In genomic region chr10:16787361-16787791, GRCh38 we compare ENCODE assay signal across 9 cellular contexts. TPM values are rescaled to one million over a fixed set of nuclear protein-coding genes. Genes with fewer than 3 reads are reported as not detected.
DNase-seq lines count a peak whose midpoint lies in the region; ATAC-seq and FAIRE-seq lines count a peak whose summit lies in the region.
"Had no signal": no experiment of that assay in that cellular context is flagged by ENCODE, and none has a peak within 500 bp of the region (broad histone marks: within the 10 kb centered on the region; RNA-seq: fewer than 3 reads in every experiment).

No MANE protein-coding gene starts in this region.

- no peak for FAIRE-seq in GM19239 (lab: Jason Lieb, UNC)
- FAIRE-seq: endothelial cell of umbilical vein had no signal

- peaks cover 31% of the 10 kb centered on the region for H3K36me3 Mint-ChIP-seq in T-cell

- H3K9me3 Mint-ChIP-seq in T-cell, result peaks cover 0 to 4% (median 3%) of the 10 kb centered on the region in 3 donors

- POLR2A ChIA-PET in T-cell (lab: Charles Lee), result no interaction called here

- H3K27me3 Mint-ChIP-seq in T-cell, result no peaks in the 10 kb centered on the region

- peak overlapping the region; percentile 93 to 96 for H3K27ac Mint-ChIP-seq in T-cell

- ATAC-seq in GM19351 (IDR thresholded peaks at IDR 0.05; ENCODE audit: unreplicated experiment) (peak; percentile 83), T-cell (replicated peaks in 1 of 4) (peak; percentile 98 to 99 (median 98))

- CTCF ChIA-PET in T-cell (lab: Charles Lee), result interaction anchor here in 1 of 2 donors (1.3 kb wide), 1 partner anchor 10 kb away, joined by 3 read pairs; no protein-coding TSS in a partner anchor

- H3K4me1 Mint-ChIP-seq in T-cell, result peaks cover 33 to 42% (median 34%) of the 10 kb centered on the region in 3 donors

- DNase-seq in T-cell (peak; percentile 22 to 80 (median 66)), activated gamma-delta T cell (lab: John Stamatoyannopoulos, UW) (peak; percentile 14), retina (no peak), amniotic stem cell (lab: John Stamatoyannopoulos, UW) (no peak), globus pallidus (ENCODE audit: low spot score) (no peak), GM19239 (ENCODE audit: insufficient read length, low spot score) (no peak)
- peak in 2 of 3 experiments; percentile 50 to 61 for DNase-seq in stimulated activated CD4-positive, alpha-beta T cell treated with anti-CD3 and anti-CD28 coated beads, TNF-alpha, amount 100 ng/mL, for 4 hours (ENCODE audit: low read depth in 3 of 3)

- H3K4me3 Mint-ChIP-seq in T-cell, result peak overlapping the region; percentile 28 to 46 (median 35)

RNA-seq across cellular contexts. Expression of gene RSU1, which starts 29.8 kb away (rescaled TPM):
- 10 to 100 TPM; 49.5 to 60.4 (median 58.1) TPM for total RNA-seq in T-cell

Comparison
In these comparisons a context has a peak if more than half of its experiments do, and no peak if none do; other contexts are left out.
1. DNase-seq: peak in T-cell (34 of 34), activated gamma-delta T cell (single experiment) and stimulated activated CD4-positive, alpha-beta T cell treated with anti-CD3 and anti-CD28 coated beads, TNF-alpha, amount 100 ng/mL, for 4 hours (2 of 3); none in retina (single experiment), amniotic stem cell (single experiment), globus pallidus (single experiment) and GM19239 (single experiment).